Comparison of ENCODE assay signal across 8 cellular contexts in genomic region chr11:44305643-44306468, GRCh38. TPM values are rescaled to one million over a fixed set of nuclear protein-coding genes. Genes with fewer than 3 reads are reported as not detected.
DNase-seq lines count a peak whose midpoint lies in the region; ATAC-seq, FAIRE-seq and TF ChIP-seq lines count a peak whose summit lies in the region.

No MANE protein-coding gene starts in this region.

- intact Hi-C loops in thyroid gland (cut with DNase I): no loop called here

- H2BK15ac ChIP-seq in mesendoderm (replicated peaks; ENCODE audit: low read depth): no peak overlapping the region

- no peak overlapping the region for H3K4ac ChIP-seq in mesendoderm (ENCODE audit: low read depth, low read length)

- DNase-seq in activated CD8-positive, alpha-beta memory T cell treated with anti-CD3 and anti-CD28 coated beads, Interleukin-2, amount 50 U/mL, for 48 hours: peak; percentile 67
- DNase-seq in activated CD8-positive, alpha-beta memory T cell treated with anti-CD3 and anti-CD28 coated beads for 24 hours: no peak
- DNase-seq in astrocyte of the spinal cord (ENCODE audit: low read depth, low spot score) (no peak), mesendoderm (no peak), thyroid gland (peak; percentile 50 to 58), Ammon's horn (ENCODE audit: low spot score) (no peak), H54 (ENCODE audit: insufficient read length, low spot score) (no peak)

- no peak overlapping the region for H4K8ac ChIP-seq in mesendoderm (ENCODE audit: low read depth, low read length)

- H3K4me3 ChIP-seq in astrocyte of the spinal cord (ENCODE audit: low read depth, low read length): peak overlapping the region; percentile 34
- no peak overlapping the region for H3K4me3 ChIP-seq in mesendoderm (ENCODE audit: low read length)
- H3K4me3 ChIP-seq in thyroid gland (replicated peaks in 1 of 3): peak overlapping the region; percentile 11 to 35 (median 29)

- no peak overlapping the region for H3K18ac ChIP-seq in mesendoderm (ENCODE audit: low read length)

- FAIRE-seq in H54 (lab: Jason Lieb, UNC): no peak

- H3K56ac ChIP-seq in mesendoderm (ENCODE audit: low read length): peak overlapping the region; percentile 7

- H3K4me2 ChIP-seq in mesendoderm (ENCODE audit: low read length): peak overlapping the region; percentile 5

- WGBS in mesendoderm (ENCODE audit: extremely low coverage, insufficient coverage, low lambda C conversion rate): no CpG with 5 or more reads among the region's 58 CpGs
- WGBS in thyroid gland, 2 donors: 27 to 29% methylated on average over 40 to 50 of the region's 58 CpGs

- H3K27ac ChIP-seq in mesendoderm (ENCODE audit: low read depth, low read length): no peak overlapping the region
- no peak overlapping the region for H3K27ac ChIP-seq in thyroid gland

- no peaks in the 10 kb centered on the region for H3K79me2 ChIP-seq in mesendoderm (ENCODE audit: control insufficient read depth, insufficient read depth, low read length)

- H4K5ac ChIP-seq in mesendoderm (ENCODE audit: low read length): no peak overlapping the region

- no peak overlapping the region for H3K9ac ChIP-seq in mesendoderm (ENCODE audit: low read length)

- H2BK120ac ChIP-seq in mesendoderm (ENCODE audit: low read depth, low read length): no peak overlapping the region

- no peak overlapping the region for H3K23ac ChIP-seq in mesendoderm (ENCODE audit: low read length)

- no peaks in the 10 kb centered on the region for H3K79me1 ChIP-seq in mesendoderm (ENCODE audit: low read length)

- ATAC-seq in GM19395 (IDR thresholded peaks at IDR 0.05; ENCODE audit: unreplicated experiment): no peak

- H2AK5ac ChIP-seq in mesendoderm (ENCODE audit: low read length): no peak overlapping the region

- H3K36me3 ChIP-seq in mesendoderm (ENCODE audit: control insufficient read depth, insufficient read depth, low read length) (no peaks in the 10 kb centered on the region), thyroid gland (no peaks in the 10 kb centered on the region)

- TF ChIP-seq POLR2A in thyroid gland (IDR thresholded peaks at IDR 0.05): no peak
- no peak for TF ChIP-seq POLR2A in H54 (IDR thresholded peaks at IDR 0.05; ENCODE audit: low read depth, low read length)

- H2BK5ac ChIP-seq in mesendoderm (ENCODE audit: low read length): no peak overlapping the region

- TF ChIP-seq CTCF in astrocyte of the spinal cord (IDR thresholded peaks at IDR 0.05; ENCODE audit: low read depth, low read length): no peak
- no peak for TF ChIP-seq CTCF in thyroid gland (IDR thresholded peaks at IDR 0.05)

- H3K4me1 ChIP-seq in mesendoderm (ENCODE audit: control insufficient read depth, low read depth, low read length) (no peaks in the 10 kb centered on the region), thyroid gland (peaks cover 32 to 46% of the 10 kb centered on the region in 2 donors)

- in situ Hi-C loops in astrocyte of the spinal cord (cut with HindIII; ENCODE audit: low sequenced_read_pairs): no loop called here

- H3K9me3 ChIP-seq in thyroid gland: no peaks in the 10 kb centered on the region

- H3K27me3 ChIP-seq in mesendoderm (ENCODE audit: insufficient read depth, low read length, poor library complexity) (peaks cover 76% of the 10 kb centered on the region), thyroid gland (peaks cover 52% of the 10 kb centered on the region)

RNA-seq across cellular contexts. Expression of gene ALX4, which starts 4.1 kb away (rescaled TPM):
- polyA plus RNA-seq in mesendoderm (2013, experiment 1 of 2): not detected
- 0.01 TPM for polyA plus RNA-seq in mesendoderm (2013, experiment 2 of 2)
- total RNA-seq in thyroid gland: under 1 TPM in 2 of 4 donors, not detected in 2; 0.10 to 0.11 TPM

Comparison
In these comparisons a context has a peak if more than half of its experiments do, and no peak if none do; other contexts are left out.
1. DNase-seq: peak in activated CD8-positive, alpha-beta memory T cell treated with anti-CD3 and anti-CD28 coated beads, Interleukin-2, amount 50 U/mL, for 48 hours (single experiment) and thyroid gland (2 of 2); none in activated CD8-positive, alpha-beta memory T cell treated with anti-CD3 and anti-CD28 coated beads for 24 hours (single experiment), astrocyte of the spinal cord (single experiment), mesendoderm (single experiment), Ammon's horn (single experiment) and H54 (single experiment).